Comparison of ENCODE assay signal across 8 cellular contexts in the genomic region with DNA sequence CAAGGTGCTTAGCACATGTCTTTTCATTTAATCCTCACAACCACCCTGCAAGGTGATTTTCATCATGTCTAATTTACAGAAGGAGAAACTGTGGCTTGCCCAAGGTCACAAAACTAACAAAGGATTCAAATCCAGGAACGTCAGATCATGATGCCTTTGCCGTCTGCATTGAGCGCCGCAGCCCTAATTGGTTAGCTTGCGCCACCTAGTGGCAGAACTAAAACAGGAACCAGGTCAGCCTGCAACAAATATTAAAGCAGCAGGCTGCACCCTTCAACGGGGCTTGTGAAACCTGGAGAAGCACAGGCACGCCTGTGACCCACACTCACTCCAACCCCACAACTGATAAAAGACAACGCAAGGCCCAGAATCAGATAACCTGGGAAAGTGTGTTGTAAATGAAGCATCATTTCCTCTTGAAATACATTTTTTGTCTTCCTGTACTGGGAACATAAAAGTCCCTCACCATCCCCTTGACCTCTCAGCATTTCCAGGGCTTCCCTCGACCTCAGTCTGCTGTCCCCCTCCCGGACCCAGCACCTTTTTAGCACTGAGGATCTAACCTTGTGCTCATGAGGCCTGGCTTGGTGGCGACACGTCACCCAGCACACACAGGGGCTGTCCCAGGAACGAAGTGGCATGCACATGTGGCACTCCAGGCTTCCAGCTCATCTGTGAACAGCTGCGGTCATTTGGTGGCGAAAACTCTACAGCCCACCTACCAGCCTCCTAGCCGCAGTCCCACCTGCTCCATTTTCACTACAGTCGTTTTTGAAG. TPM values are rescaled to one million over a fixed set of nuclear protein-coding genes. Genes with fewer than 3 reads are reported as not detected.
A peak's percentile ranks its signal among the peaks of the same experiment; 100 is the strongest.
DNase-seq lines count a peak whose midpoint lies in the region; ATAC-seq, FAIRE-seq and TF ChIP-seq lines count a peak whose summit lies in the region.

No MANE protein-coding gene starts in this region.

- intact Hi-C loops in HepG2 (cut with micrococcal nuclease; ENCODE audit: unreplicated experiment) = loop anchor here (1.0 to 10.0 kb wide), 5 partner anchors 69 to 643 kb away; a partner anchor contains a TSS

- no peaks in the 10 kb centered on the region for H4K20me1 ChIP-seq in HepG2 (ENCODE audit: insufficient read depth, low read length)

- BruUV-seq in HepG2 (replicated peaks; lab: Mats Ljungman, UMichigan) = no TSS peak

- DNase-seq in BE2C (peak; percentile 65), NCI-H446 (lab: John Stamatoyannopoulos, UW) (peak; percentile 53 to 86), cerebellum (ENCODE audit: low spot score) (peak; percentile 88), HepG2 (ENCODE audit: low spot score) (peak; percentile 77)
- DNase-seq in activated CD4-positive, alpha-beta T cell treated with anti-CD3 and anti-CD28 coated beads for 1 hour = peak; percentile 58
- DNase-seq in stimulated activated CD4-positive, alpha-beta T cell treated with anti-CD3 and anti-CD28 coated beads, Interleukin-4, amount 100 ng/mL, for 4 hours = peak; percentile 65

- H3K4me3 ChIP-seq in BE2C (ENCODE audit: low read depth, low read length) (no peak overlapping the region), HepG2 (replicated peaks in 1 of 3; ENCODE audit: insufficient read depth in 1 of 3, low read depth in 2 of 3, low read length in 3 of 3) (peak overlapping the region; percentile 53 to 72 (median 55))

- peak; percentile 88 for FAIRE-seq in HepG2 (lab: Jason Lieb, UNC)

- H3K27me3 ChIP-seq in BE2C = no peaks in the 10 kb centered on the region
- peaks cover 1 to 5% of the 10 kb centered on the region in 2 experiments; a peak in 2 of 5 replicates for H3K27me3 ChIP-seq in HepG2 (ENCODE audit: control insufficient read depth in 1 of 2, insufficient read depth in 2 of 2, low read length in 2 of 2)

- TF ChIP-seq RAD21 in HepG2 (CRISPR knock-in tag; IDR thresholded peaks at IDR 0.05) = peak; percentile 87

- H3K9me3 ChIP-seq in BE2C = no peaks in the 10 kb centered on the region
- H3K9me3 ChIP-seq in HepG2 (ENCODE audit: low read length) = no peaks in the 10 kb centered on the region

- no peaks in the 10 kb centered on the region for H3K4me1 ChIP-seq in BE2C
- H3K4me1 ChIP-seq in HepG2 (ENCODE audit: insufficient read depth, low read length) = peaks cover 35% of the 10 kb centered on the region

- no peaks in the 10 kb centered on the region for H3K36me3 ChIP-seq in BE2C
- H3K36me3 ChIP-seq in HepG2 (replicated peaks in 1 of 2; ENCODE audit: control insufficient read depth in 1 of 2, insufficient read depth in 2 of 2, low read length in 2 of 2) = no peaks in the 10 kb centered on the region

- POLR2A ChIA-PET in HepG2 (lab: Yijun Ruan, JAX) = interaction anchor here (0.8 to 2.3 kb wide), 4 partner anchors 11 to 188 kb away, joined by 3 to 22 read pairs (median 5); a partner anchor contains a TSS

- H3K79me2 ChIP-seq in HepG2 (ENCODE audit: insufficient read depth, low read length) = no peaks in the 10 kb centered on the region

- TF ChIP-seq EP300 in HepG2 (IDR thresholded peaks at IDR 0.05; ENCODE audit: low read depth in 2 of 2, low read length in 2 of 2) (no peak), HepG2 (CRISPR knock-in tag; IDR thresholded peaks at IDR 0.05; ENCODE audit: borderline replicate concordance) (no peak)

- peak; percentile 93 for ATAC-seq in GM19035 (IDR thresholded peaks at IDR 0.05; ENCODE audit: unreplicated experiment)
- peak; percentile 82 for ATAC-seq in HG03159 (IDR thresholded peaks at IDR 0.05; ENCODE audit: unreplicated experiment)
- peak; percentile 82 for ATAC-seq in HepG2

- peak; percentile 78 for TF ChIP-seq CTCF in BE2C (IDR thresholded peaks at IDR 0.05; ENCODE audit: low read depth, low read length)
- peak; percentile 94 for TF ChIP-seq CTCF in HepG2 (CRISPR knock-in tag; IDR thresholded peaks at IDR 0.05)

- peak overlapping the region; percentile 98 for H3K4me2 ChIP-seq in HepG2 (ENCODE audit: low read depth, low read length)

- peak overlapping the region; percentile 81 for H2AFZ ChIP-seq in HepG2 (ENCODE audit: low read length)

- H3K27ac ChIP-seq in HepG2 (ENCODE audit: extremely low read length, insufficient read depth, low read length) = no peak overlapping the region

- in situ Hi-C loops in HepG2 (cut with HindIII; ENCODE audit: extremely low pct_ligation_motif_present, low pct_unique_long_range_greater_than_20kb) = loop anchor here (5.0 to 25.0 kb wide), 2 partner anchors 200 to 610 kb away; no protein-coding TSS in a partner anchor

- no peak for TF ChIP-seq POLR2A in HepG2 (IDR thresholded peaks at IDR 0.05; ENCODE audit: insufficient read depth in 1 of 2, low read depth in 2 of 2, low read length in 2 of 2)

- WGBS in HepG2 (ENCODE audit: low lambda C conversion rate) = 5% methylated on average over 14 of the region's 17 CpGs

- CTCF ChIA-PET in HepG2 (lab: Yijun Ruan, JAX; ENCODE audit: low intra/inter-chr PET ratio, low total read pairs) = interaction anchor here (0.8 to 1.7 kb wide), 5 partner anchors 13 to 617 kb away, joined by 3 to 17 read pairs (median 5); a partner anchor contains a TSS

- H3K9ac ChIP-seq in HepG2 (ENCODE audit: insufficient read depth, low read depth, low read length) = peak overlapping the region; percentile 65

TF ChIP-seq in HepG2, 621 proteins besides CTCF, POLR2A, EP300 and RAD21 (continues in another document):
- TF ChIP-seq, protein P1, sequence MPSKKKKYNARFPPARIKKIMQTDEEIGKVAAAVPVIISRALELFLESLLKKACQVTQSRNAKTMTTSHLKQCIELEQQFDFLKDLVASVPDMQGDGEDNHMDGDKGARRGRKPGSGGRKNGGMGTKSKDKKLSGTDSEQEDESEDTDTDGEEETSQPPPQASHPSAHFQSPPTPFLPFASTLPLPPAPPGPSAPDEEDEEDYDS (CRISPR knock-in tag; IDR thresholded peaks at IDR 0.05) = 0 out of 2 replicates have a peak, but pooled peaks have one; percentile 34
- TF ChIP-seq HNF4A (CRISPR knock-in tag; IDR thresholded peaks at IDR 0.05) (peak; percentile 19; the same call in 1 of the 2 replicates), ZNF850 (CRISPR knock-in tag; conservative IDR thresholded peaks at IDR 0.05) (no peak), ZNF652 (CRISPR knock-in tag; IDR thresholded peaks at IDR 0.05; ENCODE audit: borderline replicate concordance, low read depth) (peak; percentile 21; the same call in 1 of the 2 replicates), HIVEP1 (CRISPR knock-in tag; IDR thresholded peaks at IDR 0.05) (peak; percentile 65; the same call in 1 of the 2 replicates), DNMT1 (CRISPR knock-in tag; IDR thresholded peaks at IDR 0.05) (no peak)

RNA-seq across cellular contexts. Expression of a gene that starts 17.3 kb away (rescaled TPM):
- 21.5 TPM for polyA plus RNA-seq in BE2C (2012; ENCODE audit: insufficient read depth, insufficient read length, low read depth)
- 16.1 TPM for total RNA-seq in cerebellum
- 21.6 and 40.0 TPM in 2 replicates for total RNA-seq in HepG2 (2016; rRNA removed; fragmentation: Illumina TruSeq; extraction: Trizol)
- total RNA-seq in HepG2 (2016; cell fraction: cytosol; rRNA removed; fragmentation: Illumina TruSeq; extraction: Trizol; ENCODE audit: low read depth) = 14.7 and 18.5 TPM in 2 replicates
- total RNA-seq in HepG2 (2016; cell fraction: insoluble cytoplasmic fraction; rRNA removed; fragmentation: Illumina TruSeq; extraction: Trizol) = 21.8 and 34.1 TPM in 2 replicates
- 37.4 and 40.6 TPM in 2 replicates for total RNA-seq in HepG2 (2016; cell fraction: membrane; rRNA removed; fragmentation: Illumina TruSeq; extraction: Trizol)
- 10.6 and 11.0 TPM in 2 replicates for total RNA-seq in HepG2 (2016; cell fraction: nucleus; rRNA removed; fragmentation: Illumina TruSeq; extraction: Trizol)
- 15.6 and 18.3 TPM in 2 replicates for polyA plus RNA-seq in HepG2 (2011; rRNA removed)
- 6.7 and 10.0 TPM in 2 replicates for polyA plus RNA-seq in HepG2 (2011; cell fraction: cytosol; rRNA removed)
- 2.0 and 3.6 TPM in 2 replicates for polyA plus RNA-seq in HepG2 (2011; cell fraction: nucleus; rRNA removed)
- polyA plus RNA-seq in HepG2 (2012) = 23.4 and 26.6 TPM in 2 replicates
- 53.4 and 78.8 TPM in 2 replicates for polyA plus RNA-seq in HepG2 (2016; cell fraction: cytosol; fragmentation: Illumina TruSeq; extraction: Trizol; ENCODE audit: low read depth)
- polyA plus RNA-seq in HepG2 (2016; cell fraction: insoluble cytoplasmic fraction; fragmentation: Illumina TruSeq; extraction: Trizol; ENCODE audit: low read depth) = 73.2 and 81.4 TPM in 2 replicates
- 73.1 and 94.3 TPM in 2 replicates for polyA plus RNA-seq in HepG2 (2016; cell fraction: membrane; fragmentation: Illumina TruSeq; extraction: Trizol; ENCODE audit: low read depth)
- 30.4 and 35.4 TPM in 2 replicates for polyA plus RNA-seq in HepG2 (2016; cell fraction: nucleus; fragmentation: Illumina TruSeq; extraction: Trizol; ENCODE audit: insufficient read depth, low read depth)
- polyA minus RNA-seq in HepG2 (2011; rRNA and poly(A)+ RNA removed; ENCODE audit: low replicate concordance) = 5.6 and 6.9 TPM in 2 replicates
- 6.9 and 8.9 TPM in 2 replicates for polyA minus RNA-seq in HepG2 (2011; cell fraction: cytosol; rRNA and poly(A)+ RNA removed)
- polyA minus RNA-seq in HepG2 (2011; cell fraction: nucleus; rRNA and poly(A)+ RNA removed) = 6.0 and 7.2 TPM in 2 replicates

RNA-seq across cellular contexts. Expression of a gene that starts 17.5 kb away (rescaled TPM):
- polyA plus RNA-seq in BE2C (2012; ENCODE audit: insufficient read depth, insufficient read length, low read depth) = 7.4 TPM
- 28.9 TPM for total RNA-seq in cerebellum
- total RNA-seq in HepG2 (2016; rRNA removed; fragmentation: Illumina TruSeq; extraction: Trizol) = 18.8 and 25.2 TPM in 2 replicates
- total RNA-seq in HepG2 (2016; cell fraction: cytosol; rRNA removed; fragmentation: Illumina TruSeq; extraction: Trizol; ENCODE audit: low read depth) = 25.2 and 28.2 TPM in 2 replicates
- total RNA-seq in HepG2 (2016; cell fraction: insoluble cytoplasmic fraction; rRNA removed; fragmentation: Illumina TruSeq; extraction: Trizol) = 19.7 and 23.1 TPM in 2 replicates
- 13.5 and 18.2 TPM in 2 replicates for total RNA-seq in HepG2 (2016; cell fraction: membrane; rRNA removed; fragmentation: Illumina TruSeq; extraction: Trizol)
- 38.3 and 44.7 TPM in 2 replicates for total RNA-seq in HepG2 (2016; cell fraction: nucleus; rRNA removed; fragmentation: Illumina TruSeq; extraction: Trizol)
- 8.8 and 9.9 TPM in 2 replicates for polyA plus RNA-seq in HepG2 (2011; rRNA removed)
- polyA plus RNA-seq in HepG2 (2011; cell fraction: cytosol; rRNA removed) = 6.6 and 8.2 TPM in 2 replicates
- 10.2 and 12.1 TPM in 2 replicates for polyA plus RNA-seq in HepG2 (2011; cell fraction: nucleus; rRNA removed)
- 7.0 and 7.7 TPM in 2 replicates for polyA plus RNA-seq in HepG2 (2012)
- 1.7 and 3.2 TPM in 2 replicates for polyA plus RNA-seq in HepG2 (2016; cell fraction: cytosol; fragmentation: Illumina TruSeq; extraction: Trizol; ENCODE audit: low read depth)
- 19.0 and 22.1 TPM in 2 replicates for polyA plus RNA-seq in HepG2 (2016; cell fraction: insoluble cytoplasmic fraction; fragmentation: Illumina TruSeq; extraction: Trizol; ENCODE audit: low read depth)
- 4.3 and 6.7 TPM in 2 replicates for polyA plus RNA-seq in HepG2 (2016; cell fraction: membrane; fragmentation: Illumina TruSeq; extraction: Trizol; ENCODE audit: low read depth)
- polyA plus RNA-seq in HepG2 (2016; cell fraction: nucleus; fragmentation: Illumina TruSeq; extraction: Trizol; ENCODE audit: insufficient read depth, low read depth) = 12.2 and 14.2 TPM in 2 replicates
- 24.6 and 49.5 TPM in 2 replicates for polyA minus RNA-seq in HepG2 (2011; rRNA and poly(A)+ RNA removed; ENCODE audit: low replicate concordance)
- polyA minus RNA-seq in HepG2 (2011; cell fraction: cytosol; rRNA and poly(A)+ RNA removed) = 5.4 and 6.4 TPM in 2 replicates
- 64.5 and 66.2 TPM in 2 replicates for polyA minus RNA-seq in HepG2 (2011; cell fraction: nucleus; rRNA and poly(A)+ RNA removed)
